Comparison of ENCODE assay signal across 13 cellular contexts in the genomic region with DNA sequence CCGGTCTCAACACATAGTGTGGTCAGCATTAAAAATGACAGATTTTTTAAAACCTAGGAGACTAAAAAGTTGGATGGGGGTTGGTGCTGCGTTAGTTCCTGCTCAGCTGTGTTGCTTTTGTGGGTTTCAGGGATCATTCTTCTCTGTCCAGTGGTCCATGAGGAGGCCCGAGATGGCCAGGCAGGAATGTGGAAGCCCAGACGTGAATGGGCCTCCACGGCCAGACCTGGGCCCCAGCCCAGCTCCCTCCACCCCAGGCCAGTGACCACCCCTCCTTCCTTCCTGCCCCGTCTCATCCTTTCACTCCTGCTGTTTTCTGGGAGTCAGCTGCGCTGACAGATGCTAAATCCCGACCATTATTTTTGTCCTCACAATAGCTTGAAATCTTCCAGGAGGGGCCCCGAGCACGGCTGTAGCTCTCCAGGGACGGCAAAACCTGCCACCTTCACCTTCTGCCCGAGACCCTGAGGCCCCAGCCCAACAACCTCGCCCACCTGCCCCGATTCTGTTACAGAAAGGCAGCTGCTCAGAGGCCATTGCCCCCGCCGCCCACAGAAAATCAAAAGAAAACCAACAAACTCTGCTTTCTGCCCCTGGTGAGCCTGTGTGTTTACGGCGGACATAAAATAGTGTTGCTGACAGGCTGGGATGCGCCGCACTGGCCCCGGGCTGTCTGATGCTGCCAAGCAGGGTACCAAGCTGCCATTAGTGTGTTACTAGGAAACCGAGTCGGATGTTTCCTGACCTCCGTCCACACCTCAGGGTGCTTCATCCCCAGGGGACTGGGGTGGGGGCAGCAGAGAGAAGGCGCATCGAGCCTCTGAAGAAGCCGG.
DNase-seq lines count a peak whose midpoint lies in the region; ATAC-seq lines count a peak whose summit lies in the region.
"Had no signal": no experiment of that assay in that cellular context is flagged by ENCODE, and none has a peak within 500 bp of the region (broad histone marks: within the 10 kb centered on the region; RNA-seq: fewer than 3 reads in every experiment).

No MANE protein-coding gene starts in this region.

- H3K4me3 ChIP-seq in BLaER1: no peak overlapping the region

- no peaks in the 10 kb centered on the region for H3K9me3 ChIP-seq in BLaER1

- peaks cover 9% of the 10 kb centered on the region for H3K36me3 ChIP-seq in BLaER1

- peaks cover 66% of the 10 kb centered on the region for H4K20me1 ChIP-seq in BLaER1

- H3K27me3 ChIP-seq in BLaER1: no peaks in the 10 kb centered on the region

- peak; percentile 14 for ATAC-seq in GM21447 (IDR thresholded peaks at IDR 0.05; ENCODE audit: unreplicated experiment)
- ATAC-seq: activated T-helper 17 cell treated with anti-CD3 and anti-CD28 coated beads, Interleukin-2, amount 50 U/mL, for 72 hours; HepG2; stimulated activated naive CD8-positive, alpha-beta T cell treated with anti-CD3 and anti-CD28 coated beads, Interleukin-15, amount 100 ng/mL, for 72 hours had no signal

- peak overlapping the region; percentile 83 for H3K4me2 ChIP-seq in BLaER1

- peaks cover 53% of the 10 kb centered on the region for H3K4me1 ChIP-seq in BLaER1

- no peak overlapping the region; the same call in 1 of the 2 replicates for H3K9ac ChIP-seq in BLaER1

- 0 out of 2 replicates have a peak overlapping the region, but pooled peaks have one; percentile 15 for H3K27ac ChIP-seq in BLaER1

- DNase-seq in NCI-H524 (lab: John Stamatoyannopoulos, UW): peak; percentile 79 to 87
- peak; percentile 50 for DNase-seq in germinal center (ENCODE audit: low spot score)
- no peak for DNase-seq in HuH-7 (ENCODE audit: low spot score)
- no peak for DNase-seq in activated CD8-positive, alpha-beta memory T cell treated with anti-CD3 and anti-CD28 coated beads, Interleukin-2, amount 50 U/mL, for 4 hours
- no peak for DNase-seq in SHP77 treated with DMSO at 0.1 percent for 48 hours (lab: John Stamatoyannopoulos, UW)
- no peak for DNase-seq in dedifferentiated amniotic fluid mesenchymal stem cell (ENCODE audit: extremely low spot score)
- DNase-seq: EL; islet precursor cell; stimulated activated naive CD8-positive, alpha-beta T cell treated with anti-CD3 and anti-CD28 coated beads, Interleukin-15, amount 100 ng/mL, for 72 hours had no signal

Comparison
In these comparisons a context has a peak if more than half of its experiments do, and no peak if none do; other contexts are left out.
1. DNase-seq: peak in NCI-H524 (2 of 2) and germinal center (single experiment); none in HuH-7 (single experiment), activated CD8-positive, alpha-beta memory T cell treated with anti-CD3 and anti-CD28 coated beads, Interleukin-2, amount 50 U/mL, for 4 hours (single experiment), SHP77 treated with DMSO at 0.1 percent for 48 hours (single experiment) and dedifferentiated amniotic fluid mesenchymal stem cell (single experiment).